In the genomic region with DNA sequence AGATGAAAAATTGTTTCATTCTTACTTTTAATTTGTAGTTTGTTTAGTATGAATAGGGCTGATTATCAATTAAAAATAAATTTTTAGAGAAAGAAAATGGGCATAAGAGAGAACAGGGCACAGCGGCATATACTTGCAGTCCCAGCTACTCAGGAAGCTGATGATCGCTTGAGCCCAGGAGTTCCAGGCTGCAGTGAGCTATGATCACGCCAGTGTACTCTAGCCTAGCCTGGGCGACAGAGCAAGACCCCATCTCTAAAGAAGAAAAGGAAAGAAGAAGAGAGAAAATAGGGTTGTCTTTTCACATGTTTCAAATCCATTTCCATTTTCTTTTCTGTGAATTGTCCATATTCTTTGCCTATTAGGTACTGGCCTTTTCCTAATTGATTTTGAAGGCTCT, we compare ENCODE assay signal across 16 cellular contexts. TPM values are rescaled to one million over a fixed set of nuclear protein-coding genes. Genes with fewer than 3 reads are reported as not detected.
A peak's percentile ranks its signal among the peaks of the same experiment; 100 is the strongest.
DNase-seq lines count a peak whose midpoint lies in the region; ATAC-seq, FAIRE-seq and TF ChIP-seq lines count a peak whose summit lies in the region.
"Had no signal": no experiment of that assay in that cellular context is flagged by ENCODE, and none has a peak within 500 bp of the region (broad histone marks: within the 10 kb centered on the region; RNA-seq: fewer than 3 reads in every experiment).

No MANE protein-coding gene starts in this region.

- TF ChIP-seq EP300 in HepG2 (IDR thresholded peaks at IDR 0.05; ENCODE audit: low read depth in 2 of 2, low read length in 2 of 2): no peak
- TF ChIP-seq EP300 in HepG2 (CRISPR knock-in tag; IDR thresholded peaks at IDR 0.05; ENCODE audit: borderline replicate concordance): no peak

- H3K27me3 ChIP-seq in HepG2 (ENCODE audit: control insufficient read depth in 1 of 2, insufficient read depth in 2 of 2, low read length in 2 of 2) (no peaks in the 10 kb centered on the region), right lobe of liver (no peaks in the 10 kb centered on the region), trophoblast cell (ENCODE audit: insufficient read depth, low read length) (no peaks in the 10 kb centered on the region), mesendoderm (ENCODE audit: insufficient read depth, low read length, poor library complexity) (no peaks in the 10 kb centered on the region)

- ATAC-seq in HepG2 (no peak), right lobe of liver (no peak), HG03457 (IDR thresholded peaks at IDR 0.05; ENCODE audit: unreplicated experiment) (no peak)

- FAIRE-seq in HepG2 (lab: Jason Lieb, UNC): no peak
- FAIRE-seq: H54 had no signal

- no peak overlapping the region for H4K5ac ChIP-seq in mesendoderm (ENCODE audit: low read length)

- H3K27ac ChIP-seq in HepG2 (ENCODE audit: extremely low read length, insufficient read depth, low read length) (no peak overlapping the region), right lobe of liver (no peak overlapping the region), epithelial cell of prostate (peak overlapping the region; percentile 98), trophoblast cell (ENCODE audit: low read depth, low read length) (no peak overlapping the region), mesendoderm (ENCODE audit: low read depth, low read length) (no peak overlapping the region)

- no peak overlapping the region for H3K14ac ChIP-seq in trophoblast cell (ENCODE audit: low read length)

- H4K91ac ChIP-seq in trophoblast cell (ENCODE audit: low read depth, low read length): peak overlapping the region; percentile 22

- no peak overlapping the region for H3K4me3 ChIP-seq in HepG2 (replicated peaks in 1 of 3; ENCODE audit: insufficient read depth in 1 of 3, low read depth in 2 of 3, low read length in 3 of 3)
- no peak overlapping the region for H3K4me3 ChIP-seq in right lobe of liver
- no peak overlapping the region for H3K4me3 ChIP-seq in trophoblast cell (ENCODE audit: low read depth, low read length)
- no peak overlapping the region for H3K4me3 ChIP-seq in mesendoderm (ENCODE audit: low read length)

- TF ChIP-seq POLR2A in HepG2 (IDR thresholded peaks at IDR 0.05; ENCODE audit: insufficient read depth in 1 of 2, low read depth in 2 of 2, low read length in 2 of 2): no peak
- TF ChIP-seq POLR2A in right lobe of liver (IDR thresholded peaks at IDR 0.05): no peak

- H4K12ac ChIP-seq in trophoblast cell (ENCODE audit: low read depth, low read length): no peak overlapping the region

- H4K20me1 ChIP-seq in HepG2 (ENCODE audit: insufficient read depth, low read length): peaks cover 11% of the 10 kb centered on the region; the same call in 1 of the 2 replicates

- no peak overlapping the region for H3K56ac ChIP-seq in mesendoderm (ENCODE audit: low read length)

- no peak overlapping the region for H4K8ac ChIP-seq in trophoblast cell (ENCODE audit: low read depth, low read length)
- H4K8ac ChIP-seq in mesendoderm (ENCODE audit: low read depth, low read length): no peak overlapping the region

- BruUV-seq in HepG2 (replicated peaks; lab: Mats Ljungman, UMichigan): no TSS peak

- no peak for DNase-seq in HepG2 (ENCODE audit: low spot score)
- no peak for DNase-seq in right lobe of liver
- DNase-seq in epithelial cell of prostate (ENCODE audit: low read depth, low spot score): no peak
- DNase-seq in trophoblast cell: no peak
- DNase-seq in DMS114 treated with DMSO at 0.1 percent for 48 hours (lab: John Stamatoyannopoulos, UW; ENCODE audit: unreplicated experiment): no peak
- no peak for DNase-seq in mesendoderm
- DNase-seq: DND-41, NCI-H1092 treated with DMSO at 0.1 percent for 48 hours, NCI-H146, NCI-H2081, NCI-H2171 treated with DMSO at 0.1 percent for 48 hours, NCI-H446, NCI-H69, SHP77 treated with DMSO at 0.1 percent for 48 hours had no signal

- peaks cover 65% of the 10 kb centered on the region for H3K4me1 ChIP-seq in HepG2 (ENCODE audit: insufficient read depth, low read length)
- H3K4me1 ChIP-seq in right lobe of liver: peaks cover 0 to 46% (median 9%) of the 10 kb centered on the region in 4 donors
- H3K4me1 ChIP-seq in trophoblast cell (ENCODE audit: control insufficient read depth in 1 of 2, insufficient read depth in 2 of 2, low read length in 2 of 2): peaks cover 12 to 13% of the 10 kb centered on the region in 2 experiments
- H3K4me1 ChIP-seq in mesendoderm (ENCODE audit: control insufficient read depth, low read depth, low read length): peaks cover 2% of the 10 kb centered on the region

- no peaks in the 10 kb centered on the region for H3K9me3 ChIP-seq in HepG2 (ENCODE audit: low read length)
- no peaks in the 10 kb centered on the region for H3K9me3 ChIP-seq in right lobe of liver
- H3K9me3 ChIP-seq in trophoblast cell (ENCODE audit: insufficient read depth, low read depth, low read length): no peaks in the 10 kb centered on the region

- H2BK5ac ChIP-seq in trophoblast cell (ENCODE audit: low read depth, low read length, poor library complexity) (no peak overlapping the region), mesendoderm (ENCODE audit: low read length) (no peak overlapping the region)

- no peak overlapping the region for H2AK5ac ChIP-seq in trophoblast cell (ENCODE audit: low read length)
- no peak overlapping the region for H2AK5ac ChIP-seq in mesendoderm (ENCODE audit: low read length)

- no peak overlapping the region for H2BK12ac ChIP-seq in trophoblast cell (ENCODE audit: low read length)

- in situ Hi-C loops in HepG2 (cut with HindIII; ENCODE audit: extremely low pct_ligation_motif_present, low pct_unique_long_range_greater_than_20kb): no loop called here

- no peak overlapping the region for H2BK120ac ChIP-seq in trophoblast cell (ENCODE audit: insufficient read depth, low read length, poor library complexity)
- no peak overlapping the region for H2BK120ac ChIP-seq in mesendoderm (ENCODE audit: low read depth, low read length)

- 97% methylated on average over 4 of the region's 4 CpGs for WGBS in HepG2 (ENCODE audit: low lambda C conversion rate)
- 98% methylated on average over 4 of the region's 4 CpGs for WGBS in right lobe of liver (ENCODE audit: insufficient coverage, low coverage, low lambda C conversion rate, missing lambda C conversion rate)
- WGBS in trophoblast cell (ENCODE audit: extremely low coverage, insufficient coverage, insufficient read length): no CpG with 5 or more reads among the region's 4 CpGs
- WGBS in mesendoderm (ENCODE audit: extremely low coverage, insufficient coverage, low lambda C conversion rate): no CpG with 5 or more reads among the region's 4 CpGs

- H3K4ac ChIP-seq in trophoblast cell (ENCODE audit: low read depth, low read length): peak overlapping the region; percentile 99
- H3K4ac ChIP-seq in mesendoderm (ENCODE audit: low read depth, low read length): no peak overlapping the region

- H3K79me1 ChIP-seq in trophoblast cell (ENCODE audit: low read length): peaks cover 5% of the 10 kb centered on the region
- peaks cover 21% of the 10 kb centered on the region for H3K79me1 ChIP-seq in mesendoderm (ENCODE audit: low read length)

- no peak overlapping the region for H2AFZ ChIP-seq in HepG2 (ENCODE audit: low read length)
- H2AFZ ChIP-seq in trophoblast cell (ENCODE audit: insufficient read depth, low read length, poor library complexity): no peak overlapping the region

- TF ChIP-seq RAD21 in HepG2 (CRISPR knock-in tag; IDR thresholded peaks at IDR 0.05): no peak

- intact Hi-C loops in HepG2 (cut with micrococcal nuclease; ENCODE audit: unreplicated experiment): no loop called here
- intact Hi-C loops in right lobe of liver (cut with DNase I): no loop called here

- H3K4me2 ChIP-seq in HepG2 (ENCODE audit: low read depth, low read length) (no peak overlapping the region), trophoblast cell (ENCODE audit: low read length) (no peak overlapping the region), mesendoderm (ENCODE audit: low read length) (no peak overlapping the region)

- H3K79me2 ChIP-seq in HepG2 (ENCODE audit: insufficient read depth, low read length) (peaks cover 95% of the 10 kb centered on the region), trophoblast cell (ENCODE audit: control insufficient read depth, insufficient read depth, low read length, poor library complexity) (peaks cover 20% of the 10 kb centered on the region), mesendoderm (ENCODE audit: control insufficient read depth, insufficient read depth, low read length) (peaks cover 65% of the 10 kb centered on the region)

- POLR2A ChIA-PET in HepG2 (lab: Yijun Ruan, JAX): no interaction called here

- no peak overlapping the region for H3K18ac ChIP-seq in trophoblast cell (ENCODE audit: low read length)
- no peak overlapping the region for H3K18ac ChIP-seq in mesendoderm (ENCODE audit: low read length)

- CTCF ChIA-PET in HepG2 (lab: Yijun Ruan, JAX; ENCODE audit: low intra/inter-chr PET ratio, low total read pairs): no interaction called here

- no peak overlapping the region for H2BK15ac ChIP-seq in mesendoderm (replicated peaks; ENCODE audit: low read depth)

- H3K9ac ChIP-seq in HepG2 (ENCODE audit: insufficient read depth, low read depth, low read length) (no peak overlapping the region), trophoblast cell (ENCODE audit: low read length) (no peak overlapping the region), mesendoderm (ENCODE audit: low read length) (no peak overlapping the region)

- H3K23ac ChIP-seq in trophoblast cell (ENCODE audit: low read length) (no peak overlapping the region), mesendoderm (ENCODE audit: low read length) (no peak overlapping the region)

- H3K36me3 ChIP-seq in HepG2 (replicated peaks in 1 of 2; ENCODE audit: control insufficient read depth in 1 of 2, insufficient read depth in 2 of 2, low read length in 2 of 2) (no peaks in the 10 kb centered on the region), right lobe of liver (no peaks in the 10 kb centered on the region), trophoblast cell (ENCODE audit: control insufficient read depth in 1 of 2, insufficient read depth in 2 of 2, low read length in 2 of 2) (peaks cover 0 to 3% of the 10 kb centered on the region in 2 experiments), mesendoderm (ENCODE audit: control insufficient read depth, insufficient read depth, low read length) (no peaks in the 10 kb centered on the region)

- no peak for TF ChIP-seq CTCF in HepG2 (CRISPR knock-in tag; IDR thresholded peaks at IDR 0.05)
- TF ChIP-seq CTCF in right lobe of liver (IDR thresholded peaks at IDR 0.05): no peak

RNA-seq across cellular contexts. Expression of a gene that starts 8.0 kb away (rescaled TPM):
- 11.1 and 12.0 TPM in 2 replicates for total RNA-seq in HepG2 (2016; rRNA removed; fragmentation: Illumina TruSeq; extraction: Trizol)
- 2.3 and 2.9 TPM in 2 replicates for total RNA-seq in HepG2 (2016; cell fraction: cytosol; rRNA removed; fragmentation: Illumina TruSeq; extraction: Trizol; ENCODE audit: low read depth)
- 8.8 and 11.5 TPM in 2 replicates for total RNA-seq in HepG2 (2016; cell fraction: insoluble cytoplasmic fraction; rRNA removed; fragmentation: Illumina TruSeq; extraction: Trizol)
- total RNA-seq in HepG2 (2016; cell fraction: membrane; rRNA removed; fragmentation: Illumina TruSeq; extraction: Trizol): 6.2 and 6.6 TPM in 2 replicates
- 8.5 and 10.7 TPM in 2 replicates for total RNA-seq in HepG2 (2016; cell fraction: nucleus; rRNA removed; fragmentation: Illumina TruSeq; extraction: Trizol)
- polyA plus RNA-seq in HepG2 (2011; rRNA removed): 8.3 and 8.7 TPM in 2 replicates
- polyA plus RNA-seq in HepG2 (2011; cell fraction: cytosol; rRNA removed): 4.6 and 5.6 TPM in 2 replicates
- 13.6 and 15.4 TPM in 2 replicates for polyA plus RNA-seq in HepG2 (2011; cell fraction: nucleus; rRNA removed)
- polyA plus RNA-seq in HepG2 (2012): 10.1 and 10.6 TPM in 2 replicates
- 0.75 and 0.81 TPM in 2 replicates for polyA plus RNA-seq in HepG2 (2016; cell fraction: cytosol; fragmentation: Illumina TruSeq; extraction: Trizol; ENCODE audit: low read depth)
- polyA plus RNA-seq in HepG2 (2016; cell fraction: insoluble cytoplasmic fraction; fragmentation: Illumina TruSeq; extraction: Trizol; ENCODE audit: low read depth): 7.6 and 8.8 TPM in 2 replicates
- 1.8 and 2.7 TPM in 2 replicates for polyA plus RNA-seq in HepG2 (2016; cell fraction: membrane; fragmentation: Illumina TruSeq; extraction: Trizol; ENCODE audit: low read depth)
- 15.0 and 17.6 TPM in 2 replicates for polyA plus RNA-seq in HepG2 (2016; cell fraction: nucleus; fragmentation: Illumina TruSeq; extraction: Trizol; ENCODE audit: insufficient read depth, low read depth)
- polyA minus RNA-seq in HepG2 (2011; rRNA and poly(A)+ RNA removed; ENCODE audit: low replicate concordance): 9.8 and 14.1 TPM in 2 replicates
- 5.8 and 6.4 TPM in 2 replicates for polyA minus RNA-seq in HepG2 (2011; cell fraction: cytosol; rRNA and poly(A)+ RNA removed)
- polyA minus RNA-seq in HepG2 (2011; cell fraction: nucleus; rRNA and poly(A)+ RNA removed): 13.4 and 14.2 TPM in 2 replicates
- total RNA-seq in right lobe of liver: 10 to 100 TPM in 4 of 6 experiments, 1 to 10 TPM in 2; 8.8 to 14.1 (median 10.9) TPM
- 31.9 and 34.4 TPM in 2 replicates for polyA plus RNA-seq in trophoblast cell (2013)
- 17.7 TPM for polyA plus RNA-seq in mesendoderm (2013, experiment 1 of 2)
- polyA plus RNA-seq in mesendoderm (2013, experiment 2 of 2): 16.5 TPM
